In genomic region chr12:54220092-54220557, GRCh38 we compare ENCODE assay signal across 8 cellular contexts. TPM values are rescaled to one million over a fixed set of nuclear protein-coding genes. Genes with fewer than 3 reads are reported as not detected.
DNase-seq lines count a peak whose midpoint lies in the region; ATAC-seq and TF ChIP-seq lines count a peak whose summit lies in the region.

No MANE protein-coding gene starts in this region.

- H3K27ac ChIP-seq in Karpas-422 (ENCODE audit: low read length) = no peak overlapping the region

- H3K27me3 Mint-ChIP-seq in osteocyte (ENCODE audit: unreplicated experiment) = no peaks in the 10 kb centered on the region

- no peaks in the 10 kb centered on the region for H3K79me2 ChIP-seq in Karpas-422 (ENCODE audit: low read length)

- H3K27me3 ChIP-seq in Karpas-422 (ENCODE audit: low read length) = no peaks in the 10 kb centered on the region

- no peak overlapping the region for H3K4me3 ChIP-seq in Karpas-422 (ENCODE audit: low read length)
- no peak overlapping the region for H3K4me3 ChIP-seq in fibroblast of villous mesenchyme (ENCODE audit: low read depth, low read length)

- H2AFZ ChIP-seq in Karpas-422 (ENCODE audit: low read length) = no peak overlapping the region

- H3K27ac Mint-ChIP-seq in osteocyte (ENCODE audit: unreplicated experiment) = no peak overlapping the region

- no peak overlapping the region for H3K4me2 ChIP-seq in Karpas-422 (ENCODE audit: low read depth, low read length, poor library complexity, severe bottlenecking)

- H3K9me2 ChIP-seq in Karpas-422 (replicated peaks; ENCODE audit: insufficient read depth, low read length) = no peaks in the 10 kb centered on the region

- TF ChIP-seq CTCF in fibroblast of villous mesenchyme (IDR thresholded peaks at IDR 0.05; ENCODE audit: insufficient read depth, low read depth, low read length) (peak; percentile 80), osteocyte (IDR thresholded peaks at IDR 0.05) (peak; percentile 79)

- H4K20me1 ChIP-seq in Karpas-422 (ENCODE audit: insufficient read depth, low read depth, low read length) = no peaks in the 10 kb centered on the region

- H3K4me1 Mint-ChIP-seq in osteocyte (ENCODE audit: unreplicated experiment) = peaks cover 18% of the 10 kb centered on the region

- H3K36me3 ChIP-seq in Karpas-422 (ENCODE audit: insufficient read depth, low read length) = no peaks in the 10 kb centered on the region

- H3K36me3 Mint-ChIP-seq in osteocyte (ENCODE audit: unreplicated experiment) = no peaks in the 10 kb centered on the region

- H3K4me1 ChIP-seq in Karpas-422 (ENCODE audit: low read length) = peaks cover 47% of the 10 kb centered on the region

- H3K4me3 Mint-ChIP-seq in osteocyte (ENCODE audit: unreplicated experiment) = no peak overlapping the region

- H3K9me3 Mint-ChIP-seq in osteocyte (ENCODE audit: unreplicated experiment) = no peaks in the 10 kb centered on the region

- ATAC-seq in GM21737 (IDR thresholded peaks at IDR 0.05; ENCODE audit: unreplicated experiment) = no peak
- no peak for ATAC-seq in GM21423 (IDR thresholded peaks at IDR 0.05; ENCODE audit: unreplicated experiment)

- H3K9ac ChIP-seq in Karpas-422 (ENCODE audit: low read length) = no peak overlapping the region

- DNase-seq in GM04504 (ENCODE audit: low read depth) (peak; percentile 56), Karpas-422 (peak; percentile 91), RPMI7951 (ENCODE audit: low read depth) (peak; percentile 79), fibroblast of villous mesenchyme (ENCODE audit: low read depth) (peak; percentile 84), osteocyte (ENCODE audit: extremely low spot score, unreplicated experiment) (no peak)
- peak; percentile 26 to 43 for DNase-seq in activated T-helper 1 cell treated with anti-CD3 and anti-CD28 coated beads, Interleukin-2, amount 50 U/mL, for 16 hours (ENCODE audit: low read depth in 1 of 2, low spot score in 1 of 2)

- no peaks in the 10 kb centered on the region for H3K9me3 ChIP-seq in Karpas-422 (ENCODE audit: low read length)

RNA-seq across cellular contexts. Expression of gene SMUG1, which starts 31.3 kb away (rescaled TPM):
- total RNA-seq in Karpas-422 (2014; rRNA removed; shearing (Covaris generic); ENCODE audit: low replicate concordance) = 39.8 and 43.3 TPM in 2 replicates
- 44.7 and 68.8 TPM in 2 replicates for total RNA-seq in RPMI7951 (2014; rRNA removed; shearing (Covaris generic))
- total RNA-seq in fibroblast of villous mesenchyme = 25.4 and 29.4 TPM in 2 replicates
- 33.8 and 34.5 TPM in 2 replicates for total RNA-seq in osteocyte

RNA-seq across cellular contexts. Expression of gene CBX5, which starts 59.8 kb away (rescaled TPM):
- 25.2 and 41.0 TPM in 2 replicates for total RNA-seq in Karpas-422 (2014; rRNA removed; shearing (Covaris generic); ENCODE audit: low replicate concordance)
- total RNA-seq in RPMI7951 (2014; rRNA removed; shearing (Covaris generic)) = 29.4 and 30.4 TPM in 2 replicates
- total RNA-seq in fibroblast of villous mesenchyme (50.9 and 68.7 TPM in 2 replicates), osteocyte (98.1 and 104 TPM in 2 replicates)
